Comparison of ENCODE assay signal across 1 cellular context in genomic region chr22:26632422-26633155, GRCh38.
TF ChIP-seq lines count a peak whose summit lies in the region.

No MANE protein-coding gene starts in this region.

TF ChIP-seq in K562, 482 proteins besides CTCF, POLR2A, EP300 and RAD21 (continued from another document and continues in another):
- TF ChIP-seq, protein P1, sequence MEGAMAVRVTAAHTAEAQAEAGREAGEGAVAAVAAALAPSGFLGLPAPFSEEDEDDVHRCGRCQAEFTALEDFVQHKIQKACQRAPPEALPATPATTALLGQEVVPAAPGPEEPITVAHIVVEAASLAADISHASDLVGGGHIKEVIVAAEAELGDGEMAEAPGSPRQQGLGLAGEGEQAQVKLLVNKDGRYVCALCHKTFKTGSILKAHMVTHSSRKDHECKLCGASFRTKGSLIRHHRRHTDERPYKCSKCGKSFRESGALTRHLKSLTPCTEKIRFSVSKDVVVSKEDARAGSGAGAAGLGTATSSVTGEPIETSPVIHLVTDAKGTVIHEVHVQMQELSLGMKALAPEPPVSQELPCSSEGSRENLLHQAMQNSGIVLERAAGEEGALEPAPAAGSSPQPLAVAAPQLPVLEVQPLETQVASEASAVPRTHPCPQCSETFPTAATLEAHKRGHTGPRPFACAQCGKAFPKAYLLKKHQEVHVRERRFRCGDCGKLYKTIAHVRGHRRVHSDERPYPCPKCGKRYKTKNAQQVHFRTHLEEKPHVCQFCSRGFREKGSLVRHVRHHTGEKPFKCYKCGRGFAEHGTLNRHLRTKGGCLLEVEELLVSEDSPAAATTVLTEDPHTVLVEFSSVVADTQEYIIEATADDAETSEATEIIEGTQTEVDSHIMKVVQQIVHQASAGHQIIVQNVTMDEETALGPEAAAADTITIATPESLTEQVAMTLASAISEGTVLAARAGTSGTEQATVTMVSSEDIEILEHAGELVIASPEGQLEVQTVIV (CRISPR knock-in tag; IDR thresholded peaks at IDR 0.05; ENCODE audit: borderline replicate concordance), result no peak
- TF ChIP-seq CAMTA2 (CRISPR knock-in tag; conservative IDR thresholded peaks at IDR 0.05) (no peak), POLR2AphosphoS5 (IDR thresholded peaks at IDR 0.05; ENCODE audit: control insufficient read depth, insufficient read depth, low read depth, low read length) (peak; percentile 86), TCF7 (IDR thresholded peaks at IDR 0.05; ENCODE audit: borderline replicate concordance) (no peak), BHLHE40 (IDR thresholded peaks at IDR 0.05; ENCODE audit: low read length) (no peak), TFAM (CRISPR knock-in tag; conservative IDR thresholded peaks at IDR 0.05) (no peak), ESRRB (CRISPR knock-in tag; IDR thresholded peaks at IDR 0.05; ENCODE audit: borderline replicate concordance) (no peak), GTF2B (IDR thresholded peaks at IDR 0.05; ENCODE audit: extremely low read depth, insufficient read length) (no peak), CHD2 (IDR thresholded peaks at IDR 0.05; ENCODE audit: low read depth, low read length) (no peak), CBX8 (IDR thresholded peaks at IDR 0.05; ENCODE audit: borderline replicate concordance, extremely low read depth, low read depth, low read length, poor library complexity, severe bottlenecking) (no peak), ZNF76 (CRISPR knock-in tag; IDR thresholded peaks at IDR 0.05; ENCODE audit: borderline replicate concordance) (no peak), CREB3 (tag; conservative IDR thresholded peaks at IDR 0.05; ENCODE audit: low read depth) (no peak), ZNF318 (IDR thresholded peaks at IDR 0.05; ENCODE audit: borderline replicate concordance in 1 of 2, low read depth in 1 of 2) (no peak), SMAD4 (CRISPR knock-in tag; conservative IDR thresholded peaks at IDR 0.05) (peak; percentile 60), FOXK2 (conservative IDR thresholded peaks at IDR 0.05 in 1 of 2, IDR thresholded peaks at IDR 0.05 in 1 of 2; ENCODE audit: low read depth in 2 of 2) (peak; percentile 30 to 52; a peak in 2 of 4 replicates), PTTG1 (tag; IDR thresholded peaks at IDR 0.05; ENCODE audit: low read depth) (no peak), FOSL1 (tag; conservative IDR thresholded peaks at IDR 0.05) (no peak), PHF8 (IDR thresholded peaks at IDR 0.05; ENCODE audit: borderline replicate concordance, low read length) (no peak), CBX1 (IDR thresholded peaks at IDR 0.05; ENCODE audit: low read depth) (no peak), FOXK1 (CRISPR knock-in tag; IDR thresholded peaks at IDR 0.05; ENCODE audit: borderline replicate concordance) (no peak), CGGBP1 (CRISPR knock-in tag; IDR thresholded peaks at IDR 0.05) (no peak), KLF1 (tag; IDR thresholded peaks at IDR 0.05) (peak; percentile 63; the same call in 1 of the 2 replicates), IFI16 (CRISPR knock-in tag; IDR thresholded peaks at IDR 0.05) (no peak), PHF20 (IDR thresholded peaks at IDR 0.05; ENCODE audit: partially characterized antibody) (no peak), ZNF398 (CRISPR knock-in tag; IDR thresholded peaks at IDR 0.05) (no peak)
- TF ChIP-seq, protein P2, sequence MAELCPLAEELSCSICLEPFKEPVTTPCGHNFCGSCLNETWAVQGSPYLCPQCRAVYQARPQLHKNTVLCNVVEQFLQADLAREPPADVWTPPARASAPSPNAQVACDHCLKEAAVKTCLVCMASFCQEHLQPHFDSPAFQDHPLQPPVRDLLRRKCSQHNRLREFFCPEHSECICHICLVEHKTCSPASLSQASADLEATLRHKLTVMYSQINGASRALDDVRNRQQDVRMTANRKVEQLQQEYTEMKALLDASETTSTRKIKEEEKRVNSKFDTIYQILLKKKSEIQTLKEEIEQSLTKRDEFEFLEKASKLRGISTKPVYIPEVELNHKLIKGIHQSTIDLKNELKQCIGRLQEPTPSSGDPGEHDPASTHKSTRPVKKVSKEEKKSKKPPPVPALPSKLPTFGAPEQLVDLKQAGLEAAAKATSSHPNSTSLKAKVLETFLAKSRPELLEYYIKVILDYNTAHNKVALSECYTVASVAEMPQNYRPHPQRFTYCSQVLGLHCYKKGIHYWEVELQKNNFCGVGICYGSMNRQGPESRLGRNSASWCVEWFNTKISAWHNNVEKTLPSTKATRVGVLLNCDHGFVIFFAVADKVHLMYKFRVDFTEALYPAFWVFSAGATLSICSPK (IDR thresholded peaks at IDR 0.05; ENCODE audit: borderline replicate concordance), result no peak
- TF ChIP-seq, protein P3, sequence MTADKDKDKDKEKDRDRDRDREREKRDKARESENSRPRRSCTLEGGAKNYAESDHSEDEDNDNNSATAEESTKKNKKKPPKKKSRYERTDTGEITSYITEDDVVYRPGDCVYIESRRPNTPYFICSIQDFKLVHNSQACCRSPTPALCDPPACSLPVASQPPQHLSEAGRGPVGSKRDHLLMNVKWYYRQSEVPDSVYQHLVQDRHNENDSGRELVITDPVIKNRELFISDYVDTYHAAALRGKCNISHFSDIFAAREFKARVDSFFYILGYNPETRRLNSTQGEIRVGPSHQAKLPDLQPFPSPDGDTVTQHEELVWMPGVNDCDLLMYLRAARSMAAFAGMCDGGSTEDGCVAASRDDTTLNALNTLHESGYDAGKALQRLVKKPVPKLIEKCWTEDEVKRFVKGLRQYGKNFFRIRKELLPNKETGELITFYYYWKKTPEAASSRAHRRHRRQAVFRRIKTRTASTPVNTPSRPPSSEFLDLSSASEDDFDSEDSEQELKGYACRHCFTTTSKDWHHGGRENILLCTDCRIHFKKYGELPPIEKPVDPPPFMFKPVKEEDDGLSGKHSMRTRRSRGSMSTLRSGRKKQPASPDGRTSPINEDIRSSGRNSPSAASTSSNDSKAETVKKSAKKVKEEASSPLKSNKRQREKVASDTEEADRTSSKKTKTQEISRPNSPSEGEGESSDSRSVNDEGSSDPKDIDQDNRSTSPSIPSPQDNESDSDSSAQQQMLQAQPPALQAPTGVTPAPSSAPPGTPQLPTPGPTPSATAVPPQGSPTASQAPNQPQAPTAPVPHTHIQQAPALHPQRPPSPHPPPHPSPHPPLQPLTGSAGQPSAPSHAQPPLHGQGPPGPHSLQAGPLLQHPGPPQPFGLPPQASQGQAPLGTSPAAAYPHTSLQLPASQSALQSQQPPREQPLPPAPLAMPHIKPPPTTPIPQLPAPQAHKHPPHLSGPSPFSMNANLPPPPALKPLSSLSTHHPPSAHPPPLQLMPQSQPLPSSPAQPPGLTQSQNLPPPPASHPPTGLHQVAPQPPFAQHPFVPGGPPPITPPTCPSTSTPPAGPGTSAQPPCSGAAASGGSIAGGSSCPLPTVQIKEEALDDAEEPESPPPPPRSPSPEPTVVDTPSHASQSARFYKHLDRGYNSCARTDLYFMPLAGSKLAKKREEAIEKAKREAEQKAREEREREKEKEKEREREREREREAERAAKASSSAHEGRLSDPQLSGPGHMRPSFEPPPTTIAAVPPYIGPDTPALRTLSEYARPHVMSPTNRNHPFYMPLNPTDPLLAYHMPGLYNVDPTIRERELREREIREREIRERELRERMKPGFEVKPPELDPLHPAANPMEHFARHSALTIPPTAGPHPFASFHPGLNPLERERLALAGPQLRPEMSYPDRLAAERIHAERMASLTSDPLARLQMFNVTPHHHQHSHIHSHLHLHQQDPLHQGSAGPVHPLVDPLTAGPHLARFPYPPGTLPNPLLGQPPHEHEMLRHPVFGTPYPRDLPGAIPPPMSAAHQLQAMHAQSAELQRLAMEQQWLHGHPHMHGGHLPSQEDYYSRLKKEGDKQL (CRISPR knock-in tag; IDR thresholded peaks at IDR 0.05; ENCODE audit: borderline replicate concordance), result no peak
